In the genomic region with DNA sequence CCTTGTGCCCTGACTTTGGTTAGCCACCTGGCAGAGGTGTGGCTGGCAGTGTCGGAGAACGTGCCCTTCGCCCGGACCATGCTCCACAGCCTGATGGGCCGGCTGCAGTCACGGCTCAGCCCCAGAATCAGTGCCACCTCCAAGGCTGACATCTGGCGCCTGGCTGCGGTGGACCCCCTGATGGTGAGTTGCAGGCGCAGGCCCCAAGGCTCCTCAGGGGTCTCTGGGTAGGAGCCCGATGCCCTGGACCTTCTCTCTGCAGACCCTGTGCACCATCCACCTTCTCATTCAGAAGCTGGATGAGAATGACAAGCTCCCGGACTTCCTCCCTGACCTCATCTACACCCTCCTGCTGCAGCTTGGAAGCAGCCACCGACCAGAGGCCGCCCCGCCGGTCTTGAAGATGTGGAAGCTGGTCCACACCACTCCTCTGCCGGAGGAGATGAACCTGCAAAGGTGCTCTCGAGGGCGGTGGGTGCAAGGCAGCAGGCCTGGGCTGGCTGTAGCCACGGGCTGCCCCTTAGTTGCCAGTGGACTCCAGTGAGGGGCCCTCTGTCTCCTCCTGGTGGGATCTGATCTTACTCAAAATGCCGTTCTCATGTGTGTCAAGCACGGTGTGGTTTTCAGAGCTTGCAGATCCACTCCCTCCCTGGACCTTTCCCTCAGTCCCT, we compare ENCODE assay signal across 32 cellular contexts. TPM values are rescaled to one million over a fixed set of nuclear protein-coding genes. Genes with fewer than 3 reads are reported as not detected.
DNase-seq lines count a peak whose midpoint lies in the region; ATAC-seq and TF ChIP-seq lines count a peak whose summit lies in the region.
"Had no signal": no experiment of that assay in that cellular context is flagged by ENCODE, and none has a peak within 500 bp of the region (broad histone marks: within the 10 kb centered on the region; RNA-seq: fewer than 3 reads in every experiment).

No MANE protein-coding gene starts in this region.

- H3K27ac ChIP-seq in RWPE2 (ENCODE audit: poor library complexity, severe bottlenecking) (no peak overlapping the region), suprapubic skin (no peak overlapping the region), neural progenitor cell (no peak overlapping the region)
- H3K27ac ChIP-seq: 22Rv1, cardiac muscle cell, neutrophil, testis had no signal

- DNase-seq in activated CD4-positive, CD25-positive, alpha-beta regulatory T cell treated with anti-CD3 and anti-CD28 coated beads, Interleukin-2, amount 50 U/mL, for 72 hours: peak; percentile 16
- DNase-seq in RWPE2 (ENCODE audit: low spot score): peak; percentile 47
- DNase-seq in mesenteric fat pad (ENCODE audit: low spot score): peak; percentile 85
- peak; percentile 39 to 73 for DNase-seq in suprapubic skin (ENCODE audit: low spot score in 2 of 2)
- DNase-seq in neural progenitor cell (ENCODE audit: low spot score): no peak
- DNase-seq in hippocampal formation (lab: John Stamatoyannopoulos, UW): no peak
- no peak for DNase-seq in NCI-H82 (lab: John Stamatoyannopoulos, UW)
- DNase-seq: activated B cell treated with CpG ODN at 0.5 μM for 24 hours; activated CD8-positive, alpha-beta T cell treated with anti-CD3 and anti-CD28 coated beads, Interleukin-2, amount 10 ng/mL, durations not matched to agents 7 days and 5 days; activated naive CD4-positive, alpha-beta T cell treated with anti-CD3 and anti-CD28 coated beads for 36 hours; activated T-cell treated with anti-CD3 and anti-CD28 coated beads, Interleukin-2, amount 50 U/mL, for 48 hours; anterior cingulate cortex; DMS53; GF-D8; KG1; NCI-H1436; NCI-H510A; PC-3; SHP77 treated with DMSO at 0.1 percent for 48 hours; stimulated activated CD4-positive, alpha-beta T cell treated with anti-CD3 and anti-CD28 coated beads, Interleukin-4, amount 100 ng/mL, for 1 hour; stimulated activated naive B cell treated with anti-CD40 and anti-IgM and Interleukin-4, amounts not matched to agents 10 μg/mL and 1 μg/mL and 100 μg/mL, for 72 hours; T-helper 9 cell; testis had no signal

- no peak for TF ChIP-seq CTCF in RWPE2 (IDR thresholded peaks at IDR 0.05; ENCODE audit: poor library complexity, severe bottlenecking)
- no peak for TF ChIP-seq CTCF in suprapubic skin (IDR thresholded peaks at IDR 0.05)
- TF ChIP-seq CTCF in neural progenitor cell (IDR thresholded peaks at IDR 0.05): no peak

- no peaks in the 10 kb centered on the region for H3K79me2 ChIP-seq in neural progenitor cell (ENCODE audit: low read depth)

- no peaks in the 10 kb centered on the region for H4K20me1 ChIP-seq in neural progenitor cell (ENCODE audit: low read depth)

- no peak overlapping the region for H3K4me2 ChIP-seq in neural progenitor cell
- H3K4me2 ChIP-seq: GM23338 had no signal

- H3K4me1 ChIP-seq in RWPE2 (ENCODE audit: insufficient read depth, poor library complexity, severe bottlenecking): no peaks in the 10 kb centered on the region
- H3K4me1 ChIP-seq in suprapubic skin: no peaks in the 10 kb centered on the region
- H3K4me1 ChIP-seq in neural progenitor cell: no peaks in the 10 kb centered on the region
- H3K4me1 ChIP-seq: testis had no signal

- H3K9me3 ChIP-seq in RWPE2 (ENCODE audit: severe bottlenecking): no peaks in the 10 kb centered on the region
- H3K9me3 ChIP-seq in suprapubic skin: peaks cover 3% of the 10 kb centered on the region
- H3K9me3 ChIP-seq in neural progenitor cell (ENCODE audit: low read depth): no peaks in the 10 kb centered on the region
- H3K9me3 ChIP-seq: neutrophil, testis had no signal

- no peak for TF ChIP-seq EP300 in suprapubic skin (IDR thresholded peaks at IDR 0.05)

- H3K9ac ChIP-seq in neural progenitor cell: no peak overlapping the region

- H3K9me3 Mint-ChIP-seq in neural progenitor cell: peaks cover 3% of the 10 kb centered on the region
- H3K9me3 Mint-ChIP-seq: activated B cell treated with CpG ODN at 0.5 μM for 24 hours; activated naive CD4-positive, alpha-beta T cell treated with anti-CD3 and anti-CD28 coated beads for 36 hours had no signal

- H3K36me3 ChIP-seq in RWPE2 (ENCODE audit: low read depth): no peaks in the 10 kb centered on the region
- no peaks in the 10 kb centered on the region for H3K36me3 ChIP-seq in suprapubic skin
- no peaks in the 10 kb centered on the region for H3K36me3 ChIP-seq in neural progenitor cell
- H3K36me3 ChIP-seq: cardiac muscle cell, neutrophil had no signal

- no peak overlapping the region for H2AFZ ChIP-seq in neural progenitor cell (replicated peaks)
- H2AFZ ChIP-seq: GM23338 had no signal

- no peak overlapping the region for H3K27ac Mint-ChIP-seq in neural progenitor cell
- H3K27ac Mint-ChIP-seq: activated B cell treated with CpG ODN at 0.5 μM for 24 hours; activated CD8-positive, alpha-beta T cell treated with anti-CD3 and anti-CD28 coated beads, Interleukin-2, amount 10 ng/mL, durations not matched to agents 7 days and 5 days; activated naive CD4-positive, alpha-beta T cell treated with anti-CD3 and anti-CD28 coated beads for 36 hours; CD8-positive, alpha-beta memory T cell; GM23338; stimulated activated naive B cell treated with anti-CD40 and anti-IgM and Interleukin-4, amounts not matched to agents 10 μg/mL and 1 μg/mL and 100 μg/mL, for 72 hours had no signal

- H3K36me3 Mint-ChIP-seq in neural progenitor cell: peaks cover 1% of the 10 kb centered on the region
- H3K36me3 Mint-ChIP-seq: CD8-positive, alpha-beta memory T cell; stimulated activated naive B cell treated with anti-CD40 and anti-IgM and Interleukin-4, amounts not matched to agents 10 μg/mL and 1 μg/mL and 100 μg/mL, for 72 hours had no signal

- no peak overlapping the region for H3K4me3 Mint-ChIP-seq in neural progenitor cell
- H3K4me3 Mint-ChIP-seq: activated B cell treated with CpG ODN at 0.5 μM for 24 hours; activated CD8-positive, alpha-beta T cell treated with anti-CD3 and anti-CD28 coated beads, Interleukin-2, amount 10 ng/mL, durations not matched to agents 7 days and 5 days; activated naive CD4-positive, alpha-beta T cell treated with anti-CD3 and anti-CD28 coated beads for 36 hours; CD8-positive, alpha-beta memory T cell; GM23338; stimulated activated naive B cell treated with anti-CD40 and anti-IgM and Interleukin-4, amounts not matched to agents 10 μg/mL and 1 μg/mL and 100 μg/mL, for 72 hours had no signal

- no peaks in the 10 kb centered on the region for H3F3A ChIP-seq in neural progenitor cell (ENCODE audit: low read depth)

- H3K4me3 ChIP-seq in RWPE2 (ENCODE audit: severe bottlenecking) (no peak overlapping the region), suprapubic skin (no peak overlapping the region), neural progenitor cell (no peak overlapping the region)
- H3K4me3 ChIP-seq: cardiac muscle cell, GM23338, testis had no signal

- H3K27me3 ChIP-seq in RWPE2 (ENCODE audit: insufficient read depth, poor library complexity, severe bottlenecking) (no peaks in the 10 kb centered on the region), suprapubic skin (no peaks in the 10 kb centered on the region), neural progenitor cell (no peaks in the 10 kb centered on the region)
- H3K27me3 ChIP-seq: cardiac muscle cell, neutrophil, testis had no signal

- no peak for ATAC-seq in activated CD4-positive, CD25-positive, alpha-beta regulatory T cell treated with anti-CD3 and anti-CD28 coated beads, Interleukin-2, amount 50 U/mL, for 24 hours
- no peak for ATAC-seq in RWPE2 (ENCODE audit: low read depth)
- ATAC-seq: activated CD8-positive, alpha-beta T cell treated with anti-CD3 and anti-CD28 coated beads, Interleukin-2, amount 10 ng/mL, durations not matched to agents 7 days and 5 days; GM23338; PC-3; stimulated activated naive B cell treated with anti-CD40 and anti-IgM and Interleukin-4, amounts not matched to agents 10 μg/mL and 1 μg/mL and 100 μg/mL, for 72 hours had no signal

- H3K4me1 Mint-ChIP-seq in neural progenitor cell: peaks cover under 1% of the 10 kb centered on the region
- H3K4me1 Mint-ChIP-seq: activated B cell treated with CpG ODN at 0.5 μM for 24 hours; CD8-positive, alpha-beta memory T cell; stimulated activated naive B cell treated with anti-CD40 and anti-IgM and Interleukin-4, amounts not matched to agents 10 μg/mL and 1 μg/mL and 100 μg/mL, for 72 hours had no signal

- TF ChIP-seq POLR2A in suprapubic skin (IDR thresholded peaks at IDR 0.05): no peak

- WGBS in suprapubic skin: 94% methylated on average over 2 of the region's 21 CpGs

- peaks cover 4% of the 10 kb centered on the region for H3K27me3 Mint-ChIP-seq in neural progenitor cell (ENCODE audit: insufficient read depth, low read depth)

RNA-seq across cellular contexts. Expression of a gene that starts 32.1 kb away (rescaled TPM):
- total RNA-seq in mesenteric fat pad (0.55 TPM), suprapubic skin (1 to 10 TPM; 1.7 to 7.1 (median 3.9) TPM), neural progenitor cell (ENCODE audit: low replicate concordance) (101 and 109 TPM in 2 replicates)

RNA-seq across cellular contexts. Expression of a gene that starts 44.1 kb away (rescaled TPM):
- not detected for total RNA-seq in mesenteric fat pad
- total RNA-seq in suprapubic skin: not detected
- total RNA-seq in neural progenitor cell (ENCODE audit: low replicate concordance): not detected in 2 replicates
- total RNA-seq: activated B cell treated with CpG ODN at 0.5 μM for 24 hours; activated CD8-positive, alpha-beta T cell treated with anti-CD3 and anti-CD28 coated beads, Interleukin-2, amount 10 ng/mL, durations not matched to agents 7 days and 5 days; activated naive CD4-positive, alpha-beta T cell treated with anti-CD3 and anti-CD28 coated beads for 36 hours; CD8-positive, alpha-beta memory T cell; dermis microvascular lymphatic vessel endothelial cell; endothelial cell of umbilical vein; GM23338; lung microvascular endothelial cell; PC-3 had no signal

Comparison
In these comparisons a context has a peak if more than half of its experiments do, and no peak if none do; other contexts are left out.
1. DNase-seq: peak in activated CD4-positive, CD25-positive, alpha-beta regulatory T cell treated with anti-CD3 and anti-CD28 coated beads, Interleukin-2, amount 50 U/mL, for 72 hours (single experiment), RWPE2 (single experiment), mesenteric fat pad (single experiment) and suprapubic skin (2 of 2); none in neural progenitor cell (single experiment), hippocampal formation (0 of 2) and NCI-H82 (single experiment).
2. RNA of a gene that starts 32.1 kb away (total RNA-seq): 101 to 109 TPM in neural progenitor cell; 1.7 to 7.1 TPM in suprapubic skin and 0.55 TPM in mesenteric fat pad (single experiment); every median in the first group is over 10 times any median in the second.